9 cellular contexts compared by ENCODE assay signal in genomic region chr12:122665759-122666158, GRCh38. TPM values are rescaled to one million over a fixed set of nuclear protein-coding genes. Genes with fewer than 3 reads are reported as not detected.
"Had no signal": no experiment of that assay in that cellular context is flagged by ENCODE, and none has a peak within 500 bp of the region (broad histone marks: within the 10 kb centered on the region; RNA-seq: fewer than 3 reads in every experiment).

No MANE protein-coding gene starts in this region.

- ATAC-seq: GM12878 had no signal

- FAIRE-seq: G401.6, GM12878, GM12891, GM12892, GM18507, GM19239 had no signal

- DNase-seq: GDM1, GF-D8 had no signal

- H3K4me3 ChIP-seq: GM12878 had no signal

RNA-seq across cellular contexts. Expression of gene HCAR2, which starts 37.4 kb away (rescaled TPM):
- total RNA-seq: G401 had no signal

RNA-seq across cellular contexts. Expression of gene HCAR3, which starts 50.9 kb away (rescaled TPM):
- total RNA-seq: G401 had no signal
